Comparison of ENCODE assay signal across 7 cellular contexts in genomic region chr19:55578761-55579747, GRCh38. TPM values are rescaled to one million over a fixed set of nuclear protein-coding genes. Genes with fewer than 3 reads are reported as not detected.
A peak's percentile ranks its signal among the peaks of the same experiment; 100 is the strongest.
DNase-seq lines count a peak whose midpoint lies in the region; ATAC-seq, FAIRE-seq and TF ChIP-seq lines count a peak whose summit lies in the region.
"Had no signal": no experiment of that assay in that cellular context is flagged by ENCODE, and none has a peak within 500 bp of the region (broad histone marks: within the 10 kb centered on the region; RNA-seq: fewer than 3 reads in every experiment).

No MANE protein-coding gene starts in this region.

- peak overlapping the region; percentile 99 for H3K4me2 ChIP-seq in SK-N-SH
- peak overlapping the region; percentile 61 for H3K4me2 ChIP-seq in endothelial cell of umbilical vein (ENCODE audit: insufficient read depth, low read length)

- no peaks in the 10 kb centered on the region for H3K9me3 Mint-ChIP-seq in stimulated activated memory B cell treated with anti-CD40 and anti-IgM and Interleukin-4, amounts not matched to agents 10 μg/mL and 1 μg/mL and 100 μg/mL, for 72 hours

- no peaks in the 10 kb centered on the region for H3K9me1 ChIP-seq in endothelial cell of umbilical vein (replicated peaks; ENCODE audit: control insufficient read depth, extremely low read depth, insufficient read depth, low read length)

- peak overlapping the region; percentile 96 for H3K9ac ChIP-seq in SK-N-SH
- peak overlapping the region; percentile 83 for H3K9ac ChIP-seq in endothelial cell of umbilical vein (replicated peaks; ENCODE audit: extremely low read depth, insufficient read depth, low read length)

- no TSS peak for BruUV-seq in endothelial cell of umbilical vein (replicated peaks; lab: Mats Ljungman, UMichigan)

- H3K27ac Mint-ChIP-seq in stimulated activated memory B cell treated with anti-CD40 and anti-IgM and Interleukin-4, amounts not matched to agents 10 μg/mL and 1 μg/mL and 100 μg/mL, for 72 hours, result peak overlapping the region; percentile 76

- TF ChIP-seq RAD21 in SK-N-SH (IDR thresholded peaks at IDR 0.05; ENCODE audit: low read length), result no peak

- TF ChIP-seq EP300 in SK-N-SH (IDR thresholded peaks at IDR 0.05; ENCODE audit: borderline replicate concordance in 1 of 2, low read depth in 1 of 2, low read length in 1 of 2), result no peak

- peaks cover 17% of the 10 kb centered on the region for H3K4me1 Mint-ChIP-seq in stimulated activated memory B cell treated with anti-CD40 and anti-IgM and Interleukin-4, amounts not matched to agents 10 μg/mL and 1 μg/mL and 100 μg/mL, for 72 hours

- no peak for TF ChIP-seq CTCF in SK-N-SH (IDR thresholded peaks at IDR 0.05)
- TF ChIP-seq CTCF in endothelial cell of umbilical vein (IDR thresholded peaks at IDR 0.05; ENCODE audit: extremely low read depth in 1 of 2, insufficient read depth in 1 of 2, low read depth in 1 of 2, low read length in 2 of 2), result no peak

- CTCF ChIA-PET in SK-N-SH (lab: Yijun Ruan, JAX), result no interaction called here
- CTCF ChIA-PET in endothelial cell of umbilical vein (lab: Charles Lee), result no interaction called here

- H3K27me3 Mint-ChIP-seq in stimulated activated memory B cell treated with anti-CD40 and anti-IgM and Interleukin-4, amounts not matched to agents 10 μg/mL and 1 μg/mL and 100 μg/mL, for 72 hours, result no peaks in the 10 kb centered on the region

- H4K20me1 ChIP-seq in SK-N-SH (ENCODE audit: insufficient read depth) (no peaks in the 10 kb centered on the region), endothelial cell of umbilical vein (replicated peaks; ENCODE audit: control insufficient read depth, extremely low read depth, insufficient read depth, low read length) (no peaks in the 10 kb centered on the region)

- peak overlapping the region; percentile 78 for H3K4me3 Mint-ChIP-seq in stimulated activated memory B cell treated with anti-CD40 and anti-IgM and Interleukin-4, amounts not matched to agents 10 μg/mL and 1 μg/mL and 100 μg/mL, for 72 hours

- H3K27me3 ChIP-seq in SK-N-SH (ENCODE audit: insufficient read depth) (no peaks in the 10 kb centered on the region), endothelial cell of umbilical vein (ENCODE audit: control insufficient read depth in 2 of 2, insufficient read depth in 2 of 2, low read length in 2 of 2) (no peaks in the 10 kb centered on the region)

- H3K79me2 ChIP-seq in SK-N-SH (ENCODE audit: insufficient read depth) (peaks cover 20% of the 10 kb centered on the region), endothelial cell of umbilical vein (ENCODE audit: control insufficient read depth, insufficient read depth, low read length) (peaks cover 12% of the 10 kb centered on the region)

- dilution Hi-C loops in endothelial cell of umbilical vein (cut with MboI; ENCODE audit: extremely low pct_ligation_motif_present, low sequenced_read_pairs), result no loop called here

- H3K4me3 ChIP-seq in SK-N-SH (ENCODE audit: low read depth in 2 of 2, low read length in 1 of 2) (peak overlapping the region; percentile 80 to 83), endothelial cell of umbilical vein (replicated peaks in 1 of 3; ENCODE audit: insufficient read depth in 1 of 3, low read depth in 1 of 3, low read length in 3 of 3) (no peak overlapping the region)

- H3K4me1 ChIP-seq in SK-N-SH (ENCODE audit: control insufficient read depth in 1 of 2, insufficient read depth in 2 of 2, low read depth in 1 of 2, low read length in 1 of 2) (peaks cover 0 to 11% of the 10 kb centered on the region in 2 experiments; a peak in 1 of 4 replicates), endothelial cell of umbilical vein (ENCODE audit: control insufficient read depth, extremely low read depth, insufficient read depth, low read length) (peaks cover 4% of the 10 kb centered on the region)

- peaks cover 0 to 10% of the 10 kb centered on the region in 2 experiments for H3K36me3 ChIP-seq in SK-N-SH (replicated peaks in 1 of 2; ENCODE audit: control insufficient read depth in 1 of 2, insufficient read depth in 2 of 2, low read length in 1 of 2)
- peaks cover 0 to 7% of the 10 kb centered on the region in 2 experiments for H3K36me3 ChIP-seq in endothelial cell of umbilical vein (ENCODE audit: control insufficient read depth in 2 of 2, extremely low read depth in 1 of 2, insufficient read depth in 2 of 2, low read length in 2 of 2)

- peaks cover 4% of the 10 kb centered on the region for H3F3A ChIP-seq in SK-N-SH (replicated peaks; ENCODE audit: insufficient read depth)

- no peak for FAIRE-seq in endothelial cell of umbilical vein (lab: Jason Lieb, UNC)
- FAIRE-seq: urothelium cell line had no signal

- H3K9me3 ChIP-seq in SK-N-SH, result no peaks in the 10 kb centered on the region
- H3K9me3 ChIP-seq in endothelial cell of umbilical vein (replicated peaks; ENCODE audit: control insufficient read depth, insufficient read depth, low read length), result no peaks in the 10 kb centered on the region

- no peak for TF ChIP-seq POLR2A in endothelial cell of umbilical vein (IDR thresholded peaks at IDR 0.05; ENCODE audit: low read depth, low read length)

- POLR2A ChIA-PET in SK-N-SH (lab: Yijun Ruan, JAX), result no interaction called here
- POLR2A ChIA-PET in endothelial cell of umbilical vein (lab: Charles Lee), result no interaction called here

- H3K27ac ChIP-seq in SK-N-SH (ENCODE audit: low read depth in 2 of 2, low read length in 1 of 2) (no peak overlapping the region; a peak in 1 of 4 replicates), endothelial cell of umbilical vein (ENCODE audit: insufficient read depth, low read depth, low read length) (no peak overlapping the region)

- peaks cover 24% of the 10 kb centered on the region for H3K36me3 Mint-ChIP-seq in stimulated activated memory B cell treated with anti-CD40 and anti-IgM and Interleukin-4, amounts not matched to agents 10 μg/mL and 1 μg/mL and 100 μg/mL, for 72 hours

- WGBS in SK-N-SH (ENCODE audit: low lambda C conversion rate), result 89% methylated on average over 51 of the region's 90 CpGs

- H2AFZ ChIP-seq in SK-N-SH (ENCODE audit: low read depth) (no peak overlapping the region), endothelial cell of umbilical vein (ENCODE audit: low read depth, low read length) (no peak overlapping the region)

- no peaks in the 10 kb centered on the region for H3K9me2 ChIP-seq in SK-N-SH

- ATAC-seq in SK-N-SH treated with all-trans-retinoic acid at 6 μM for 48 hours (no peak), HG02938 (IDR thresholded peaks at IDR 0.05; ENCODE audit: unreplicated experiment) (no peak)
- peak; percentile 34 for ATAC-seq in stimulated activated memory B cell treated with anti-CD40 and anti-IgM and Interleukin-4, amounts not matched to agents 10 μg/mL and 1 μg/mL and 100 μg/mL, for 72 hours

- no peak for DNase-seq in SK-N-SH
- DNase-seq in endothelial cell of umbilical vein (ENCODE audit: low read depth, low spot score), result no peak
- no peak for DNase-seq in activated CD4-positive, CD25-positive, alpha-beta regulatory T cell treated with anti-CD3 and anti-CD28 coated beads, Interleukin-2, amount 50 U/mL, for 72 hours

- intact Hi-C loops in endothelial cell of umbilical vein (cut with micrococcal nuclease), result no loop called here

RNA-seq across cellular contexts. Expression of gene ZNF579, which starts 1.6 kb away (rescaled TPM):
- polyA plus RNA-seq in SK-N-SH (2012; rRNA removed), result 3.5 and 5.9 TPM in 2 replicates
- 3.4 and 4.9 TPM in 2 replicates for polyA plus RNA-seq in SK-N-SH (2012; cell fraction: cytosol; rRNA removed)
- 13.6 and 14.8 TPM in 2 replicates for polyA plus RNA-seq in SK-N-SH (2012; cell fraction: nucleus; rRNA removed)
- total RNA-seq in endothelial cell of umbilical vein, result 15.7 and 15.9 TPM in 2 replicates
- polyA plus RNA-seq in endothelial cell of umbilical vein, result 9.9 and 11.6 TPM in 2 replicates
- polyA plus RNA-seq in endothelial cell of umbilical vein (2011; cell fraction: cytosol; rRNA removed), result 2.4 and 4.1 TPM in 2 replicates
- 7.0 and 12.5 TPM in 2 replicates for polyA plus RNA-seq in endothelial cell of umbilical vein (2011; cell fraction: nucleus; rRNA removed)
- 6.6 and 11.0 TPM in 2 replicates for polyA plus RNA-seq in endothelial cell of umbilical vein (2012)
- polyA minus RNA-seq in endothelial cell of umbilical vein, result 17.1 and 17.8 TPM in 2 replicates
- polyA minus RNA-seq in endothelial cell of umbilical vein (2011; cell fraction: cytosol; rRNA and poly(A)+ RNA removed), result 5.4 TPM
- polyA minus RNA-seq in endothelial cell of umbilical vein (2011; cell fraction: nucleus; rRNA and poly(A)+ RNA removed), result 7.9 and 8.4 TPM in 2 replicates

RNA-seq across cellular contexts. Expression of gene FIZ1, which starts 20.3 kb away (rescaled TPM):
- 5.2 and 5.7 TPM in 2 replicates for polyA plus RNA-seq in SK-N-SH (2012; rRNA removed)
- polyA plus RNA-seq in SK-N-SH (2012; cell fraction: cytosol; rRNA removed), result 2.5 and 4.3 TPM in 2 replicates
- 20.2 and 24.9 TPM in 2 replicates for polyA plus RNA-seq in SK-N-SH (2012; cell fraction: nucleus; rRNA removed)
- 14.7 and 15.6 TPM in 2 replicates for total RNA-seq in endothelial cell of umbilical vein
- 6.6 and 7.0 TPM in 2 replicates for polyA plus RNA-seq in endothelial cell of umbilical vein
- polyA plus RNA-seq in endothelial cell of umbilical vein (2011; cell fraction: cytosol; rRNA removed), result 5.2 and 5.6 TPM in 2 replicates
- 9.0 and 12.8 TPM in 2 replicates for polyA plus RNA-seq in endothelial cell of umbilical vein (2011; cell fraction: nucleus; rRNA removed)
- polyA plus RNA-seq in endothelial cell of umbilical vein (2012), result 6.3 and 9.7 TPM in 2 replicates
- 3.1 and 7.7 TPM in 2 replicates for polyA minus RNA-seq in endothelial cell of umbilical vein
- 12.8 TPM for polyA minus RNA-seq in endothelial cell of umbilical vein (2011; cell fraction: cytosol; rRNA and poly(A)+ RNA removed)
- polyA minus RNA-seq in endothelial cell of umbilical vein (2011; cell fraction: nucleus; rRNA and poly(A)+ RNA removed), result 5.1 and 6.5 TPM in 2 replicates

RNA-seq across cellular contexts. Expression of gene ZNF524, which starts 21.0 kb away (rescaled TPM):
- polyA plus RNA-seq in SK-N-SH (2012; rRNA removed) (7.2 and 7.3 TPM in 2 replicates), endothelial cell of umbilical vein (15.4 and 22.5 TPM in 2 replicates)
- polyA plus RNA-seq in SK-N-SH (2012; cell fraction: cytosol; rRNA removed), result 4.6 and 7.4 TPM in 2 replicates
- polyA plus RNA-seq in SK-N-SH (2012; cell fraction: nucleus; rRNA removed), result 7.4 and 10.1 TPM in 2 replicates
- total RNA-seq in endothelial cell of umbilical vein, result 14.2 and 15.2 TPM in 2 replicates
- polyA plus RNA-seq in endothelial cell of umbilical vein (2011; cell fraction: cytosol; rRNA removed), result 7.8 and 15.2 TPM in 2 replicates
- polyA plus RNA-seq in endothelial cell of umbilical vein (2011; cell fraction: nucleus; rRNA removed), result 4.3 and 6.1 TPM in 2 replicates
- 4.3 and 8.3 TPM in 2 replicates for polyA plus RNA-seq in endothelial cell of umbilical vein (2012)
- polyA minus RNA-seq in endothelial cell of umbilical vein, result 1.8 and 4.0 TPM in 2 replicates
- polyA minus RNA-seq in endothelial cell of umbilical vein (2011; cell fraction: cytosol; rRNA and poly(A)+ RNA removed), result 4.6 TPM
- polyA minus RNA-seq in endothelial cell of umbilical vein (2011; cell fraction: nucleus; rRNA and poly(A)+ RNA removed), result 1.2 and 4.1 TPM in 2 replicates

RNA-seq across cellular contexts. Expression of gene ZNF865, which starts 26.4 kb away (rescaled TPM):
- polyA plus RNA-seq in SK-N-SH (2012; rRNA removed) (3.4 and 5.0 TPM in 2 replicates), endothelial cell of umbilical vein (4.0 and 5.2 TPM in 2 replicates)
- 2.7 and 5.2 TPM in 2 replicates for polyA plus RNA-seq in SK-N-SH (2012; cell fraction: cytosol; rRNA removed)
- polyA plus RNA-seq in SK-N-SH (2012; cell fraction: nucleus; rRNA removed), result 11.7 and 16.2 TPM in 2 replicates
- total RNA-seq in endothelial cell of umbilical vein, result 10.1 and 11.4 TPM in 2 replicates
- 1.9 and 3.5 TPM in 2 replicates for polyA plus RNA-seq in endothelial cell of umbilical vein (2011; cell fraction: cytosol; rRNA removed)
- polyA plus RNA-seq in endothelial cell of umbilical vein (2011; cell fraction: nucleus; rRNA removed), result 2.5 and 2.7 TPM in 2 replicates
- 2.3 and 5.0 TPM in 2 replicates for polyA plus RNA-seq in endothelial cell of umbilical vein (2012)
- polyA minus RNA-seq in endothelial cell of umbilical vein, result 2.0 and 2.1 TPM in 2 replicates
- 6.6 TPM for polyA minus RNA-seq in endothelial cell of umbilical vein (2011; cell fraction: cytosol; rRNA and poly(A)+ RNA removed)
- 1.2 and 2.5 TPM in 2 replicates for polyA minus RNA-seq in endothelial cell of umbilical vein (2011; cell fraction: nucleus; rRNA and poly(A)+ RNA removed)

RNA-seq across cellular contexts. Expression of gene SBK3, which starts 33.7 kb away (rescaled TPM):
- polyA plus RNA-seq in SK-N-SH (2012; rRNA removed) (0.03 and 0.05 TPM in 2 replicates), endothelial cell of umbilical vein (0.18 and 0.19 TPM in 2 replicates)
- polyA plus RNA-seq in SK-N-SH (2012; cell fraction: cytosol; rRNA removed), result 0.12 TPM in 1 of 2 replicates, not detected in the other
- 0.05 TPM in 1 of 2 replicates, not detected in the other for polyA plus RNA-seq in SK-N-SH (2012; cell fraction: nucleus; rRNA removed)
- 0.25 and 0.62 TPM in 2 replicates for total RNA-seq in endothelial cell of umbilical vein
- 0.17 and 0.18 TPM in 2 replicates for polyA plus RNA-seq in endothelial cell of umbilical vein (2011; cell fraction: cytosol; rRNA removed)
- 0.60 and 0.67 TPM in 2 replicates for polyA plus RNA-seq in endothelial cell of umbilical vein (2011; cell fraction: nucleus; rRNA removed)
- polyA plus RNA-seq in endothelial cell of umbilical vein (2012), result not detected in 2 replicates
- 0.25 TPM in 1 of 2 replicates, not detected in the other for polyA minus RNA-seq in endothelial cell of umbilical vein
- polyA minus RNA-seq in endothelial cell of umbilical vein (2011; cell fraction: cytosol; rRNA and poly(A)+ RNA removed), result not detected
- polyA minus RNA-seq in endothelial cell of umbilical vein (2011; cell fraction: nucleus; rRNA and poly(A)+ RNA removed), result not detected in 2 replicates

Comparison
In these comparisons a context has a peak if more than half of its experiments do, and no peak if none do; other contexts are left out.
1. H3K4me3 ChIP-seq: peak in SK-N-SH (2 of 2); none in endothelial cell of umbilical vein (0 of 3).